ENCODE assay signal across 29 cellular contexts in the genomic region with DNA sequence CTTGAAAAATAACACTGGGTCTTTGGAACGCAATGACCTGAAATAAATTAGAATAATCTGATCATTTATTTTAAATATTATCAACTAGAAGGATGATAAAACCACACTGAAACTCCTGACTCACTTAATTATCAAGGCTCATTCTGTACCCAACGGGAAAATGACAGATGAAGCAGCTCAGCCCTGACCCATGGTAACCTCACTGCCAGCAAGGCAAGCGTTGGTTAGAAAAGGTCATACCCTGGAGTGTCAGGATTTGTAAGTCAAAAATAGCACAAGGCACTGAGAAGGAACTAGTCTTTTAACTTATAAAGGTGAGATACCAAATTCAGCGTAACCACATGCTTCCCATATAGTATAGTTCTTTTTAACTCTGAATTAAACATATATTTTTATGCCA.
"Had no signal": no experiment of that assay in that cellular context is flagged by ENCODE, and none has a peak within 500 bp of the region (broad histone marks: within the 10 kb centered on the region; RNA-seq: fewer than 3 reads in every experiment).

No MANE protein-coding gene starts in this region.

- ATAC-seq: effector memory CD8-positive, alpha-beta T cell; gastroesophageal sphincter; natural killer cell treated with Interleukin-12 subunit alpha and Interleukin-12 subunit beta and Interleukin-15 and Interleukin-18, amount 100 ng/mL, for 72 hours; right lobe of liver; stimulated activated memory B cell treated with anti-CD40 and anti-IgM and Interleukin-4, amounts not matched to agents 10 μg/mL and 1 μg/mL and 100 μg/mL, for 72 hours; stimulated activated naive CD8-positive, alpha-beta T cell treated with anti-CD3 and anti-CD28 coated beads, Interleukin-15, amount 100 ng/mL, for 72 hours had no signal

- H3K36me3 ChIP-seq: brain microvascular endothelial cell, gastroesophageal sphincter, right lobe of liver, upper lobe of left lung had no signal

- H3K4me1 ChIP-seq: gastroesophageal sphincter, right lobe of liver, upper lobe of left lung had no signal

- H3K9me3 ChIP-seq: gastroesophageal sphincter, right lobe of liver, upper lobe of left lung had no signal

- H3K27me3 ChIP-seq: brain microvascular endothelial cell, gastroesophageal sphincter, right lobe of liver, upper lobe of left lung had no signal

- H3K4me3 ChIP-seq: gastroesophageal sphincter, lung, right lobe of liver, upper lobe of left lung had no signal

- DNase-seq: activated CD4-positive, alpha-beta T cell treated with anti-CD3 and anti-CD28 coated beads for 4 hours; activated CD4-positive, alpha-beta T cell treated with anti-CD3 and anti-CD28 coated beads, Interleukin-2, amount 50 U/mL, for 4 hours; activated effector memory CD4-positive, alpha-beta T cell treated with Interleukin-2 at 50 U/mL for 16 hours; activated naive CD4-positive, alpha-beta T cell treated with Interleukin-2 at 50 U/mL for 16 hours; activated naive CD8-positive, alpha-beta T cell treated with anti-CD3 and anti-CD28 coated beads for 36 hours; activated T-cell treated with anti-CD3 and anti-CD28 coated beads for 4 hours; brain microvascular endothelial cell; caudate nucleus; cortex of kidney; effector memory CD8-positive, alpha-beta T cell; erythroblast; hypothalamus; immature natural killer cell; kidney; mesendoderm; right lobe of liver; small intestine; stimulated activated CD4-positive, alpha-beta T cell treated with anti-CD3 and anti-CD28 coated beads, Interleukin-1b, Interleukin-23, amount 100 ng/mL, for 48 hours; stimulated activated CD4-positive, alpha-beta T cell treated with anti-CD3 and anti-CD28 coated beads, Interleukin-4, amount 100 ng/mL, for 4 hours; stimulated activated CD8-positive, alpha-beta memory T cell treated with anti-CD3 and anti-CD28 coated beads, Interleukin-4, amount 100 ng/mL, for 48 hours; stimulated activated naive CD8-positive, alpha-beta T cell treated with anti-CD3 and anti-CD28 coated beads, Interleukin-15, amount 100 ng/mL, for 72 hours; substantia nigra; T-helper 9 cell; upper lobe of left lung had no signal

- H3K27ac ChIP-seq: brain microvascular endothelial cell, gastroesophageal sphincter, right lobe of liver, upper lobe of left lung, VCaP had no signal
